ENCODE assay signal across 8 cellular contexts in the genomic region with DNA sequence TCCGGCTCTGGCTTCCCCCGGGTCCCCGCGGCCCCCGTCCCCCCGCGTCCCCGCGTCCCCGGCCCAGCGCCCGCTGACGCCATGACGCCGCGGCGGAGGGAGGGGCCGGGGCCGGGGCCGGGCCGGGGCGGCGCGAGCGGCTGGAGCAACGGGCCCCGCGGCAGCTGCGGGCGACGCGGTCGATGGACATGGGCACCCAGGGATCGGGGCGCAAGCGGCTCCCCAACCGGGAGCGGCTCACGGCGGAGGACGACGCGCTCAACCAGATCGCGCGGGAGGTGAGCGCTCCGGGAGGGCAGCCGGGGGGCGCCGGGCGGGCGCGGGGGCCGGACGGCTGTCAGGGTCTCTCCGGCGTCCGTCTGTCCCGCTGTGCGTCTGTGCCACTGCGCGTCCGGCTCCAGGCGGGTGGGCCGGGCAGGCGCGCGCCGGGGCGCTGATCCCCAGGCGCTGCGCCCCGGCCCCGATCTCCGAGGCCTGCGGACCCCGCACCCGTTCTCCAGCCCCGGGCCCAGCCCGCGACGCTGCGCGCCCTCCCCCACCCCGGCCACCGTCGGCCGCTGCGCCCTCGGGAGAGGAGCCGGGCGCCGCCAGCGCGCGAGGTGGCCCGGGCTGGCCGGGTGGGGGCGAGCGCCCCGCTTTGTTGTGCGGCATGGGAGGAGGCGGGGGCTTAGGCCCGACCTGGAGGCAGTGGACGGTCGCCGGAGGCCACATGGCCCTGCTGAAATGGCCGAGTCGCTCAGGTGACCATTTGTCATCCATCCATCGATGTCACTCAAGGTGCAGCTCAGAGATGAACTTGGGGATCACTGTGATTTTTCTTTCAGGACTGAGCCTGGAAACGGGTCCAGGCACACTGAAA. TPM values are rescaled to one million over a fixed set of nuclear protein-coding genes. Genes with fewer than 3 reads are reported as not detected.
DNase-seq lines count a peak whose midpoint lies in the region; ATAC-seq and TF ChIP-seq lines count a peak whose summit lies in the region.

A gene with protein sequence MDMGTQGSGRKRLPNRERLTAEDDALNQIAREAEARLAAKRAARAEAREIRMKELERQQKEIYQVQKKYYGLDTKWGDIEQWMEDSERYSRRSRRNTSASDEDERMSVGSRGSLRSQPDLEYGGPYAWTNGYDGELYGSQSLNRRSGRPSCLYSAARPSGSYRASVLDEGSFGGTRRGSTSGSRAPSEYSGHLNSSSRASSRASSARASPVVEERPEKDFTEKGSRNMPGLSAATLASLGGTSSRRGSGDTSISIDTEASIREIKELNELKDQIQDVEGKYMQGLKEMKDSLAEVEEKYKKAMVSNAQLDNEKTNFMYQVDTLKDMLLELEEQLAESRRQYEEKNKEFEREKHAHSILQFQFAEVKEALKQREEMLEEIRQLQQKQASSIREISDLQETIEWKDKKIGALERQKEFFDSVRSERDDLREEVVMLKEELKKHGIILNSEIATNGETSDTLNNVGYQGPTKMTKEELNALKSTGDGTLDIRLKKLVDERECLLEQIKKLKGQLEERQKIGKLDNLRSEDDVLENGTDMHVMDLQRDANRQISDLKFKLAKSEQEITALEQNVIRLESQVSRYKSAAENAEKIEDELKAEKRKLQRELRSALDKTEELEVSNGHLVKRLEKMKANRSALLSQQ (plus strand): TSS at position 125 of the 859 bp plus-strand sequence. CDS start 58 bp downstream, at position 183.

- H3K27me3 ChIP-seq in AG04450 (ENCODE audit: control insufficient read depth, insufficient read depth, low read length), result no peaks in the 10 kb centered on the region

- no peak within 1 kb of the TSS for H3K27ac ChIP-seq in AG04450 (ENCODE audit: low read depth, low read length)

- no peak for TF ChIP-seq CTCF in AG04450 (IDR thresholded peaks at IDR 0.05; ENCODE audit: low read depth, low read length)
- no peak for TF ChIP-seq CTCF in HFF-Myc (IDR thresholded peaks at IDR 0.05; ENCODE audit: low read depth, low read length, missing control alignments)
- TF ChIP-seq CTCF in omental fat pad (IDR thresholded peaks at IDR 0.05), result no peak

- POLR2A ChIA-PET in AG04450 (lab: Yijun Ruan, JAX), result no interaction called here

- intact Hi-C loops in Right ventricle myocardium superior (cut with DNase I), result no loop called here

- CTCF ChIA-PET in AG04450 (lab: Charles Lee), result interaction anchor here (0.7 kb wide), 1 partner anchor 118 kb away, joined by 3 read pairs; no protein-coding TSS in a partner anchor

- H3K9me3 ChIP-seq in AG04450 (ENCODE audit: control insufficient read depth, insufficient read depth, low read length), result no peaks in the 10 kb centered on the region; the same call in 1 of the 2 replicates

- DNase-seq in AG04450 (ENCODE audit: low read depth, low spot score) (no peak), HFF-Myc (ENCODE audit: extremely low read depth, low read depth) (no peak), Right ventricle myocardium superior (peak; percentile 68), omental fat pad (ENCODE audit: low spot score) (no peak)
- DNase-seq in activated naive CD4-positive, alpha-beta T cell treated with anti-CD3 and anti-CD28 coated beads, Interleukin-2, amount 50 U/mL, for 16 hours, result peak; percentile 33

- ATAC-seq in Right ventricle myocardium superior (ENCODE audit: poor library complexity), result peak; percentile 82
- ATAC-seq in omental fat pad (ENCODE audit: low FRiP score), result peak; percentile 44
- ATAC-seq in HG03175 (IDR thresholded peaks at IDR 0.05; ENCODE audit: unreplicated experiment), result no peak
- no peak for ATAC-seq in GM21576 (IDR thresholded peaks at IDR 0.05; ENCODE audit: unreplicated experiment)
- no peak for ATAC-seq in GM19452 (IDR thresholded peaks at IDR 0.05; ENCODE audit: unreplicated experiment)

- H3K4me3 ChIP-seq in AG04450 (ENCODE audit: low read depth, low read length) (peak within 1 kb of the TSS; percentile 65), HFF-Myc (replicated peaks; ENCODE audit: low read depth, low read length) (peak within 1 kb of the TSS; percentile 62)

RNA-seq across cellular contexts. Expression of the gene that starts here (rescaled TPM):
- 55.2 and 71.1 TPM in 2 replicates for polyA plus RNA-seq in AG04450 (2011; rRNA removed)
- 47.3 TPM in 2 replicates for polyA minus RNA-seq in AG04450 (2011; rRNA and poly(A)+ RNA removed)
- total RNA-seq in Right ventricle myocardium superior (88.5 TPM), omental fat pad (100 to 1,000 TPM in 3 of 4 donors, 10 to 100 TPM in 1; 90.0 to 257 (median 113) TPM)

Comparison
In these comparisons a context has a peak if more than half of its experiments do, and no peak if none do; other contexts are left out.
1. DNase-seq: peak in activated naive CD4-positive, alpha-beta T cell treated with anti-CD3 and anti-CD28 coated beads, Interleukin-2, amount 50 U/mL, for 16 hours (single experiment) and Right ventricle myocardium superior (single experiment); none in AG04450 (single experiment), HFF-Myc (single experiment) and omental fat pad (single experiment).
2. ATAC-seq: peak in Right ventricle myocardium superior (single experiment) and omental fat pad (single experiment); none in HG03175 (single experiment), GM21576 (single experiment) and GM19452 (single experiment).